Comparison of ENCODE assay signal across 18 cellular contexts in genomic region chr4:106222548-106222947, GRCh38.
"Had no signal": no experiment of that assay in that cellular context is flagged by ENCODE, and none has a peak within 500 bp of the region (broad histone marks: within the 10 kb centered on the region; RNA-seq: fewer than 3 reads in every experiment).

No MANE protein-coding gene starts in this region.

- H3K27me3 ChIP-seq: body of pancreas had no signal

- DNase-seq: activated CD4-positive, alpha-beta memory T cell treated with anti-CD3 and anti-CD28 coated beads, Interleukin-2, amount 10 ng/mL, durations not matched to agents 7 days and 5 days; activated CD4-positive, alpha-beta T cell treated with anti-CD3 and anti-CD28 coated beads for 36 hours; activated CD4-positive, alpha-beta T cell treated with anti-CD3 and anti-CD28 coated beads, Interleukin-2, amount 50 U/mL, for 1 hour; activated T-cell treated with anti-CD3 and anti-CD28 coated beads for 4 hours; aorta; body of pancreas; NCI-H1105 treated with DMSO at 0.1 percent for 48 hours; NCI-H1436 treated with DMSO at 0.1 percent for 48 hours; NCI-H187; NCI-H2081; NCI-H446; NCI-H524; PC-9; SIG-M5; T-cell; T-helper 2 cell had no signal

- ATAC-seq: activated CD4-positive, alpha-beta T cell treated with anti-CD3 and anti-CD28 coated beads for 36 hours; body of pancreas; T-cell had no signal

- H3K27ac ChIP-seq: body of pancreas, PC-9, VCaP had no signal

- H3K4me3 ChIP-seq: body of pancreas, PC-9 had no signal

- H3K9me3 ChIP-seq: body of pancreas had no signal

- FAIRE-seq: bronchial epithelial cell had no signal

- H3K4me1 ChIP-seq: body of pancreas had no signal
